20 cellular contexts compared by ENCODE assay signal in the genomic region with DNA sequence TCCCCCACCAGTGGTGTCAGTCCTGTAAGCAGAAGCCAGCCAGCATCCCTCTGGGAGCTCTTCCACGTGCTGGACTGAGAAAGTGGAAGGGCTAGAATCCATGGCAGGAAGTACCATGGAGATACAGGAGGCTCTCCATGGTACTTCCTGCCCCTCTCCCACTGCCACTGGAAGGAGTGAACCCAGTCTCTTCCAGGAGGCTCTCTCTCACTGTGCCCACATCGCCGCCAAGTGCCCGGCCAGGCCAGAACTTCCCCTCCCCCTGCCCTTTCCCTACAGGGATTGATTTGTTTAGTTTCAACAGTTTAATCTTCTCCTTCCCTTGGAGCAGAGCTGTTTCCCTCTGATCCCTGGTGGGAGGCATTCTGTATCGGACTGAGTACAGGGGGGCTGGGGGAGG.
DNase-seq lines count a peak whose midpoint lies in the region; ATAC-seq and TF ChIP-seq lines count a peak whose summit lies in the region.
"Had no signal": no experiment of that assay in that cellular context is flagged by ENCODE, and none has a peak within 500 bp of the region (broad histone marks: within the 10 kb centered on the region; RNA-seq: fewer than 3 reads in every experiment).

No MANE protein-coding gene starts in this region.

- H3K9me3 Mint-ChIP-seq in progenitor cell of endocrine pancreas (ENCODE audit: low read depth): no peaks in the 10 kb centered on the region
- H3K9me3 Mint-ChIP-seq in activated T-cell treated with anti-CD3 and anti-CD28 coated beads, Interleukin-2, amount 50 U/mL, for 24 hours: no peaks in the 10 kb centered on the region
- H3K9me3 Mint-ChIP-seq: activated naive CD4-positive, alpha-beta T cell treated with anti-CD3 and anti-CD28 coated beads, Interleukin-2, amount 50 U/mL, for 72 hours had no signal

- DNase-seq in C1 segment of cervical spinal cord (lab: John Stamatoyannopoulos, UW): peak in 11 of 14 donors; percentile 34 to 75 (median 62)
- DNase-seq in NCI-H526 treated with DMSO at 0.1 percent for 48 hours (lab: John Stamatoyannopoulos, UW): peak; percentile 69
- DNase-seq in hippocampal formation (lab: John Stamatoyannopoulos, UW): peak; percentile 64 to 76
- DNase-seq in progenitor cell of endocrine pancreas (ENCODE audit: low spot score, unreplicated experiment): no peak
- DNase-seq in activated T-cell treated with anti-CD3 and anti-CD28 coated beads, Interleukin-2, amount 50 U/mL, for 24 hours: no peak
- no peak for DNase-seq in activated CD8-positive, alpha-beta memory T cell treated with anti-CD3 and anti-CD28 coated beads, Interleukin-2, amount 50 U/mL, for 4 hours
- no peak for DNase-seq in NAMALWA (ENCODE audit: low spot score)
- DNase-seq: activated CD4-positive, alpha-beta T cell treated with anti-CD3 and anti-CD28 coated beads for 4 hours; COR-L47; GDM1; Karpas-422; mucosa of descending colon; NCI-H1436 treated with DMSO at 0.1 percent for 48 hours; PC-3; SK-N-SH; stimulated activated CD4-positive, alpha-beta T cell treated with anti-CD3 and anti-CD28 coated beads, Interleukin-15, amount 100 ng/mL, for 24 hours; stimulated activated naive CD8-positive, alpha-beta T cell treated with anti-CD3 and anti-CD28 coated beads, Interleukin-15, Interleukin-2, amounts not matched to agents 100 U/mL and 50 U/mL, for 24 hours; T1000 had no signal

- peaks cover 27% of the 10 kb centered on the region for H3K27me3 Mint-ChIP-seq in progenitor cell of endocrine pancreas
- no peaks in the 10 kb centered on the region for H3K27me3 Mint-ChIP-seq in activated T-cell treated with anti-CD3 and anti-CD28 coated beads, Interleukin-2, amount 50 U/mL, for 24 hours

- peak overlapping the region; percentile 38 for H3K27ac Mint-ChIP-seq in progenitor cell of endocrine pancreas
- H3K27ac Mint-ChIP-seq in activated T-cell treated with anti-CD3 and anti-CD28 coated beads, Interleukin-2, amount 50 U/mL, for 24 hours: no peak overlapping the region

- ATAC-seq in GM21723 (IDR thresholded peaks at IDR 0.05; ENCODE audit: unreplicated experiment): no peak
- ATAC-seq: activated naive CD4-positive, alpha-beta T cell treated with anti-CD3 and anti-CD28 coated beads, Interleukin-2, amount 50 U/mL, for 72 hours; mucosa of descending colon; PC-3; stimulated activated naive CD8-positive, alpha-beta T cell treated with anti-CD3 and anti-CD28 coated beads, Interleukin-15, Interleukin-2, amounts not matched to agents 100 U/mL and 50 U/mL, for 24 hours had no signal

- no peaks in the 10 kb centered on the region for H3K36me3 Mint-ChIP-seq in progenitor cell of endocrine pancreas (ENCODE audit: insufficient read depth)
- no peaks in the 10 kb centered on the region for H3K36me3 Mint-ChIP-seq in activated T-cell treated with anti-CD3 and anti-CD28 coated beads, Interleukin-2, amount 50 U/mL, for 24 hours (ENCODE audit: low read depth)
- H3K36me3 Mint-ChIP-seq: activated naive CD4-positive, alpha-beta T cell treated with anti-CD3 and anti-CD28 coated beads, Interleukin-2, amount 50 U/mL, for 72 hours had no signal

- peaks cover 17% of the 10 kb centered on the region for H3K4me1 Mint-ChIP-seq in progenitor cell of endocrine pancreas (ENCODE audit: low read depth)
- no peaks in the 10 kb centered on the region for H3K4me1 Mint-ChIP-seq in activated T-cell treated with anti-CD3 and anti-CD28 coated beads, Interleukin-2, amount 50 U/mL, for 24 hours (ENCODE audit: low read depth)

- no peak overlapping the region for H3K4me3 Mint-ChIP-seq in progenitor cell of endocrine pancreas (ENCODE audit: low read depth)
- H3K4me3 Mint-ChIP-seq in activated T-cell treated with anti-CD3 and anti-CD28 coated beads, Interleukin-2, amount 50 U/mL, for 24 hours: no peak overlapping the region

- TF ChIP-seq CTCF in progenitor cell of endocrine pancreas (IDR thresholded peaks at IDR 0.05; ENCODE audit: unreplicated experiment): no peak

Comparison
In these comparisons a context has a peak if more than half of its experiments do, and no peak if none do; other contexts are left out.
1. DNase-seq: peak in C1 segment of cervical spinal cord (11 of 14), NCI-H526 treated with DMSO at 0.1 percent for 48 hours (single experiment) and hippocampal formation (2 of 2); none in progenitor cell of endocrine pancreas (single experiment), activated T-cell treated with anti-CD3 and anti-CD28 coated beads, Interleukin-2, amount 50 U/mL, for 24 hours (single experiment), activated CD8-positive, alpha-beta memory T cell treated with anti-CD3 and anti-CD28 coated beads, Interleukin-2, amount 50 U/mL, for 4 hours (single experiment) and NAMALWA (single experiment).